ENCODE assay signal across 22 cellular contexts in the genomic region with DNA sequence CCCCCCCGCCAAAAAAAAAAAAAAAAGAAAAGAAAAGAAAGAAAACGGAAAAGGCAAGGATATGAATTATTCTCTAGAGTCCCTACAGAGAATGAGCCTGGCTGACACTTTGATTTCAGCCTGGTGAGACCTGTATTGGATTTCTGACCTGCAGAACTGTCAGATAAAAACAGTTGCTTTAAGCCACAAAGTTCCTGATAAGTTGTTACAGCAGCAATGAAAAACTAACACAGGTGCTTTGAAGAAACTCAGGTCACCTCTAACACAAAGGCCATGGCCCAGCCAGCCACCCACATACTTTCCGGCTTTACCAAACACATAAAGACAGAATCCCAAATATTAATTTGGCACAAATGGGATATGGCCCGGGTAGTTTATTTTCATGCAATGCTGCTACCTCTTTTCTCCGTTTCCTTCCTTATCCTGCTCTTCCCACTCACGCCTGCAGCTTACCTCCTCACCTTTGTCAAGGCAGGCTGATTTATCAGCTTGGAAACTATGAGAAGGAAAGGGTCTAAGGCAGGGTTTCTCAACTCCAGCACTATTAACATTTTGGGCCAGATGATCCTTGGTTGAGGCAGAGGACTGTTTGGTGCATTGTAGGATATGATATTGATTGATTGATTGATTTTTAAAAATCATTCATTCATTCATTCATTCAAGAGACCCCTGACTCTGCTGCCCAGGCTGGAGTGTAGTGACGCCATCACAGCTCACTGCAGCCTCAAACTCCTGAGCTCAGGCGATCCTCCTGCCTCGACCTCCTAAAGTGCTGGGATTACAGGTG.
"Had no signal": no experiment of that assay in that cellular context is flagged by ENCODE, and none has a peak within 500 bp of the region (broad histone marks: within the 10 kb centered on the region; RNA-seq: fewer than 3 reads in every experiment).

No MANE protein-coding gene starts in this region.

- H3K27me3 ChIP-seq: ascending aorta, breast epithelium, esophagus muscularis mucosa, gastroesophageal sphincter, heart left ventricle, pancreas, spleen, thyroid gland had no signal

- H3K4me1 ChIP-seq: breast epithelium had no signal

- H3K4me3 ChIP-seq: ascending aorta, breast epithelium, esophagus muscularis mucosa, gastroesophageal sphincter, heart left ventricle, mucosa of descending colon, pancreas, spleen, thyroid gland had no signal

- DNase-seq: activated CD4-positive, alpha-beta memory T cell treated with anti-CD3 and anti-CD28 coated beads, Interleukin-2, amount 10 ng/mL, durations not matched to agents 7 days and 5 days; activated CD4-positive, alpha-beta T cell treated with anti-CD3 and anti-CD28 coated beads for 36 hours; activated naive CD4-positive, alpha-beta T cell; dermis blood vessel endothelial cell; effector memory CD4-positive, alpha-beta T cell; heart left ventricle; left ventricle myocardium superior; mesenchymal stem cell; mucosa of descending colon; naive B cell; spleen; stimulated activated CD4-positive, alpha-beta T cell treated with anti-CD3 and anti-CD28 coated beads, Interleukin-4, amount 100 ng/mL, for 4 hours; stimulated activated naive CD4-positive, alpha-beta T cell treated with Interleukin-2 at 50 U/mL for 16 hours; T-helper 2 cell; thyroid gland had no signal

- H3K27me3 Mint-ChIP-seq: activated CD4-positive, alpha-beta memory T cell treated with anti-CD3 and anti-CD28 coated beads, Interleukin-2, amount 10 ng/mL, durations not matched to agents 7 days and 5 days; activated CD4-positive, alpha-beta T cell treated with anti-CD3 and anti-CD28 coated beads for 36 hours had no signal

- ATAC-seq: activated CD4-positive, alpha-beta T cell treated with anti-CD3 and anti-CD28 coated beads for 36 hours; gastroesophageal sphincter; heart left ventricle; left ventricle myocardium superior; mucosa of descending colon had no signal

- H3K27ac ChIP-seq: ascending aorta, breast epithelium, esophagus muscularis mucosa, gastroesophageal sphincter, heart left ventricle, pancreas had no signal

- H3K4me3 Mint-ChIP-seq: activated CD4-positive, alpha-beta memory T cell treated with anti-CD3 and anti-CD28 coated beads, Interleukin-2, amount 10 ng/mL, durations not matched to agents 7 days and 5 days; activated CD4-positive, alpha-beta T cell treated with anti-CD3 and anti-CD28 coated beads for 36 hours; naive B cell had no signal

- FAIRE-seq: endothelial cell of umbilical vein, pancreas, TTC549 had no signal

- H3K36me3 Mint-ChIP-seq: naive B cell had no signal

- H3K36me3 ChIP-seq: ascending aorta, breast epithelium, esophagus muscularis mucosa, gastroesophageal sphincter, heart left ventricle, pancreas, thyroid gland had no signal

- H3K27ac Mint-ChIP-seq: naive B cell had no signal

- H3K9me3 Mint-ChIP-seq: activated CD4-positive, alpha-beta memory T cell treated with anti-CD3 and anti-CD28 coated beads, Interleukin-2, amount 10 ng/mL, durations not matched to agents 7 days and 5 days; naive B cell had no signal

- H3K9me3 ChIP-seq: ascending aorta, breast epithelium, esophagus muscularis mucosa, gastroesophageal sphincter, heart left ventricle, mucosa of descending colon, pancreas, spleen, thyroid gland had no signal
